12 cellular contexts compared by ENCODE assay signal in the genomic region with DNA sequence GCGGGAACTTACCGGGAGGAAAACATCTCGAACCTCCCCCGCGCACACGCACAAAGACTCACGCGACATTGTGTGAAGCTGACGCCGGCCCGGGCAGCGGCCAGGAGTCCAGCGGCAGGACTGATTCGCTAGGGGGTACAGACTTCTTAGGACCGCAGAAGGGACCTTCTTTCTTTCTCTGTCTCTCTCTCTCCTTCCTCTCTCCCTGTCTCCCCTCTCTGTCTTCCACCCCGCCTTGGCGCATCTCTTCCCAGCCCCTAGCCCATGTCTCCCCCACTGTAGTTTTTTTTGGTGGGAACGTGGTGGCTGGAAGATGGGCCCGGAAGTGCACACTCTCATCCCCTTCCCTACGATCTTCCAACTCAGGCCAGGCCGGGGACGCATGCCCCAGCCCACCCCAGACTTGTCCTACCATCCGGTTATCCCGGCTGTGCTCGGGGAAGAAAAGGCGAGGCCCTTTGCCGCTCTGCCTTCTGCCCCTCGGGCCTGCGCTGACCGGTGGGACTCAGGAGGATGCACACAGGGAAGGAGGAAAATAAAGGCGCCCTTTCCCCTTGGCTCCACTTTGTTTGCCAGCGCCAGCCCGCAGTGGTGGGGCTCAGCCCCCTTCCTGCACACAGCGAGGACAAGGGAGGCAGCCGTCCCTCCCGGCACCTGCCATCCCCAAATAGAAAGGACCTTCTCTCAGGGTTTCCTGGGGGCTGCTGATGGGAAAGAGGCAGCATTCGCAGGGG. TPM values are rescaled to one million over a fixed set of nuclear protein-coding genes. Genes with fewer than 3 reads are reported as not detected.
DNase-seq lines count a peak whose midpoint lies in the region; ATAC-seq and TF ChIP-seq lines count a peak whose summit lies in the region.
"Had no signal": no experiment of that assay in that cellular context is flagged by ENCODE, and none has a peak within 500 bp of the region (broad histone marks: within the 10 kb centered on the region; RNA-seq: fewer than 3 reads in every experiment).

No MANE protein-coding gene starts in this region.

- CTCF ChIA-PET in WTC11 (lab: Charles Lee), result interaction anchor here (1.1 kb wide), 1 partner anchor 79 kb away, joined by 3 read pairs; no protein-coding TSS in a partner anchor

- H3K27me3 Mint-ChIP-seq in activated T-cell treated with anti-CD3 and anti-CD28 coated beads, Interleukin-2, amount 50 U/mL, for 72 hours (ENCODE audit: low read depth), result peaks cover 81% of the 10 kb centered on the region
- H3K27me3 Mint-ChIP-seq in WTC11 (ENCODE audit: low read depth), result peaks cover 96% of the 10 kb centered on the region
- peaks cover 27 to 55% (median 53%) of the 10 kb centered on the region in 3 donors for H3K27me3 Mint-ChIP-seq in immature natural killer cell (ENCODE audit: low read depth in 3 of 3)
- H3K27me3 Mint-ChIP-seq in stimulated activated naive B cell treated with anti-CD40 and anti-IgM and Interleukin-4, amounts not matched to agents 10 μg/mL and 1 μg/mL and 100 μg/mL, for 72 hours, result peaks cover 81 to 86% of the 10 kb centered on the region in 2 donors

- POLR2A ChIA-PET in WTC11 (lab: Charles Lee), result no interaction called here

- peak overlapping the region; percentile 60 to 71 for H3K4me3 Mint-ChIP-seq in activated T-cell treated with anti-CD3 and anti-CD28 coated beads, Interleukin-2, amount 50 U/mL, for 72 hours
- H3K4me3 Mint-ChIP-seq in WTC11 (peak overlapping the region; percentile 59), immature natural killer cell (peak overlapping the region; percentile 50 to 74 (median 69))
- peak overlapping the region; percentile 70 to 80 for H3K4me3 Mint-ChIP-seq in stimulated activated naive B cell treated with anti-CD40 and anti-IgM and Interleukin-4, amounts not matched to agents 10 μg/mL and 1 μg/mL and 100 μg/mL, for 72 hours

- no peaks in the 10 kb centered on the region for H3K9me3 Mint-ChIP-seq in activated T-cell treated with anti-CD3 and anti-CD28 coated beads, Interleukin-2, amount 50 U/mL, for 72 hours
- no peaks in the 10 kb centered on the region for H3K9me3 Mint-ChIP-seq in WTC11
- H3K9me3 Mint-ChIP-seq in immature natural killer cell, result peaks cover 0 to 4% (median 0%) of the 10 kb centered on the region in 6 donors
- peaks cover 0 to 3% of the 10 kb centered on the region in 2 donors for H3K9me3 Mint-ChIP-seq in stimulated activated naive B cell treated with anti-CD40 and anti-IgM and Interleukin-4, amounts not matched to agents 10 μg/mL and 1 μg/mL and 100 μg/mL, for 72 hours

- H3K27ac Mint-ChIP-seq in activated T-cell treated with anti-CD3 and anti-CD28 coated beads, Interleukin-2, amount 50 U/mL, for 72 hours, result peak overlapping the region; percentile 22
- H3K27ac Mint-ChIP-seq in WTC11, result no peak overlapping the region
- no peak overlapping the region for H3K27ac Mint-ChIP-seq in immature natural killer cell
- H3K27ac Mint-ChIP-seq in stimulated activated naive B cell treated with anti-CD40 and anti-IgM and Interleukin-4, amounts not matched to agents 10 μg/mL and 1 μg/mL and 100 μg/mL, for 72 hours, result peak overlapping the region; percentile 82

- H3K36me3 Mint-ChIP-seq in activated T-cell treated with anti-CD3 and anti-CD28 coated beads, Interleukin-2, amount 50 U/mL, for 72 hours (ENCODE audit: insufficient read depth in 2 of 2), result peaks cover 0 to 2% of the 10 kb centered on the region in 2 donors
- no peaks in the 10 kb centered on the region for H3K36me3 Mint-ChIP-seq in WTC11
- H3K36me3 Mint-ChIP-seq in immature natural killer cell, result no peaks in the 10 kb centered on the region
- peaks cover 0 to 7% of the 10 kb centered on the region in 2 donors for H3K36me3 Mint-ChIP-seq in stimulated activated naive B cell treated with anti-CD40 and anti-IgM and Interleukin-4, amounts not matched to agents 10 μg/mL and 1 μg/mL and 100 μg/mL, for 72 hours

- TF ChIP-seq CTCF in WTC11 (IDR thresholded peaks at IDR 0.05), result no peak

- peaks cover 38% of the 10 kb centered on the region for H3K4me1 Mint-ChIP-seq in activated T-cell treated with anti-CD3 and anti-CD28 coated beads, Interleukin-2, amount 50 U/mL, for 72 hours (ENCODE audit: low read depth)
- H3K4me1 Mint-ChIP-seq in WTC11, result peaks cover 27% of the 10 kb centered on the region
- H3K4me1 Mint-ChIP-seq in immature natural killer cell, result peaks cover 15% of the 10 kb centered on the region in 2 donors
- peaks cover 29 to 50% of the 10 kb centered on the region in 2 donors for H3K4me1 Mint-ChIP-seq in stimulated activated naive B cell treated with anti-CD40 and anti-IgM and Interleukin-4, amounts not matched to agents 10 μg/mL and 1 μg/mL and 100 μg/mL, for 72 hours

- ATAC-seq in activated T-cell treated with anti-CD3 and anti-CD28 coated beads, Interleukin-2, amount 50 U/mL, for 72 hours (replicated peaks in 1 of 2), result no peak
- ATAC-seq in WTC11, result peak; percentile 6
- no peak for ATAC-seq in stimulated activated naive B cell treated with anti-CD40 and anti-IgM and Interleukin-4, amounts not matched to agents 10 μg/mL and 1 μg/mL and 100 μg/mL, for 72 hours (replicated peaks)
- ATAC-seq in HG02870 (IDR thresholded peaks at IDR 0.05; ENCODE audit: unreplicated experiment), result no peak

- no peak for DNase-seq in activated T-cell treated with anti-CD3 and anti-CD28 coated beads, Interleukin-2, amount 50 U/mL, for 72 hours
- DNase-seq in activated T-cell treated with anti-CD3 and anti-CD28 coated beads, Interleukin-2, amount 50 U/mL, for 48 hours, result no peak
- DNase-seq in WTC11 (ENCODE audit: low spot score) (no peak), immature natural killer cell (no peak), HuH-7.5 (ENCODE audit: low spot score) (no peak), Ammon's horn (ENCODE audit: low spot score) (no peak)
- DNase-seq in stimulated activated naive B cell treated with anti-CD40 and anti-IgM and Interleukin-4, amounts not matched to agents 10 μg/mL and 1 μg/mL and 100 μg/mL, for 72 hours, result no peak
- DNase-seq: activated naive CD4-positive, alpha-beta T cell; BE2C; NCI-H82; T1000 had no signal

TF ChIP-seq in WTC11, 78 proteins besides CTCF, POLR2A, EP300 and RAD21:
- TF ChIP-seq, protein P1, sequence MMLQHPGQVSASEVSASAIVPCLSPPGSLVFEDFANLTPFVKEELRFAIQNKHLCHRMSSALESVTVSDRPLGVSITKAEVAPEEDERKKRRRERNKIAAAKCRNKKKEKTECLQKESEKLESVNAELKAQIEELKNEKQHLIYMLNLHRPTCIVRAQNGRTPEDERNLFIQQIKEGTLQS (CRISPR knock-in tag; conservative IDR thresholded peaks at IDR 0.05), result no peak
- TF ChIP-seq, protein P2, sequence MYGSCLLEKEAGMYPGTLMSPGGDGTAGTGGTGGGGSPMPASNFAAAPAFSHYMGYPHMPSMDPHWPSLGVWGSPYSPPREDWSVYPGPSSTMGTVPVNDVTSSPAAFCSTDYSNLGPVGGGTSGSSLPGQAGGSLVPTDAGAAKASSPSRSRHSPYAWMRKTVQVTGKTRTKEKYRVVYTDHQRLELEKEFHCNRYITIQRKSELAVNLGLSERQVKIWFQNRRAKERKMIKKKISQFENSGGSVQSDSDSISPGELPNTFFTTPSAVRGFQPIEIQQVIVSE (CRISPR knock-in tag; IDR thresholded peaks at IDR 0.05; ENCODE audit: borderline replicate concordance), result no peak
- no peak for TF ChIP-seq GTF2I (CRISPR knock-in tag; conservative IDR thresholded peaks at IDR 0.05)
- no peak for TF ChIP-seq TEAD1 (CRISPR knock-in tag; IDR thresholded peaks at IDR 0.05)
- no peak; the same call in 1 of the 2 replicates for TF ChIP-seq CREM (CRISPR knock-in tag; IDR thresholded peaks at IDR 0.05)
- TF ChIP-seq ZNF671 (CRISPR knock-in tag; IDR thresholded peaks at IDR 0.05), result no peak
- TF ChIP-seq FOXK1 (CRISPR knock-in tag; IDR thresholded peaks at IDR 0.05), result no peak
- TF ChIP-seq, protein P3, sequence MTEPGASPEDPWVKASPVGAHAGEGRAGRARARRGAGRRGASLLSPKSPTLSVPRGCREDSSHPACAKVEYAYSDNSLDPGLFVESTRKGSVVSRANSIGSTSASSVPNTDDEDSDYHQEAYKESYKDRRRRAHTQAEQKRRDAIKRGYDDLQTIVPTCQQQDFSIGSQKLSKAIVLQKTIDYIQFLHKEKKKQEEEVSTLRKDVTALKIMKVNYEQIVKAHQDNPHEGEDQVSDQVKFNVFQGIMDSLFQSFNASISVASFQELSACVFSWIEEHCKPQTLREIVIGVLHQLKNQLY (CRISPR knock-in tag; IDR thresholded peaks at IDR 0.05), result no peak

RNA-seq across cellular contexts. Expression of a gene that starts 1.4 kb away (rescaled TPM):
- total RNA-seq in activated T-cell treated with anti-CD3 and anti-CD28 coated beads, Interleukin-2, amount 50 U/mL, for 72 hours, result not detected
- not detected in 3 replicates for total RNA-seq in WTC11 (2021)
- not detected for polyA plus RNA-seq in immature natural killer cell

Comparison
In these comparisons a context has a peak if more than half of its experiments do, and no peak if none do; other contexts are left out.
1. H3K27ac Mint-ChIP-seq: peak in activated T-cell treated with anti-CD3 and anti-CD28 coated beads, Interleukin-2, amount 50 U/mL, for 72 hours (single experiment) and stimulated activated naive B cell treated with anti-CD40 and anti-IgM and Interleukin-4, amounts not matched to agents 10 μg/mL and 1 μg/mL and 100 μg/mL, for 72 hours (single experiment); none in WTC11 (single experiment) and immature natural killer cell (0 of 6).
2. Peak in every context shown above with its lines, with median percentiles within 50 percentile points of each other: H3K4me3 Mint-ChIP-seq.